ENCODE assay signal across 13 cellular contexts in the genomic region with DNA sequence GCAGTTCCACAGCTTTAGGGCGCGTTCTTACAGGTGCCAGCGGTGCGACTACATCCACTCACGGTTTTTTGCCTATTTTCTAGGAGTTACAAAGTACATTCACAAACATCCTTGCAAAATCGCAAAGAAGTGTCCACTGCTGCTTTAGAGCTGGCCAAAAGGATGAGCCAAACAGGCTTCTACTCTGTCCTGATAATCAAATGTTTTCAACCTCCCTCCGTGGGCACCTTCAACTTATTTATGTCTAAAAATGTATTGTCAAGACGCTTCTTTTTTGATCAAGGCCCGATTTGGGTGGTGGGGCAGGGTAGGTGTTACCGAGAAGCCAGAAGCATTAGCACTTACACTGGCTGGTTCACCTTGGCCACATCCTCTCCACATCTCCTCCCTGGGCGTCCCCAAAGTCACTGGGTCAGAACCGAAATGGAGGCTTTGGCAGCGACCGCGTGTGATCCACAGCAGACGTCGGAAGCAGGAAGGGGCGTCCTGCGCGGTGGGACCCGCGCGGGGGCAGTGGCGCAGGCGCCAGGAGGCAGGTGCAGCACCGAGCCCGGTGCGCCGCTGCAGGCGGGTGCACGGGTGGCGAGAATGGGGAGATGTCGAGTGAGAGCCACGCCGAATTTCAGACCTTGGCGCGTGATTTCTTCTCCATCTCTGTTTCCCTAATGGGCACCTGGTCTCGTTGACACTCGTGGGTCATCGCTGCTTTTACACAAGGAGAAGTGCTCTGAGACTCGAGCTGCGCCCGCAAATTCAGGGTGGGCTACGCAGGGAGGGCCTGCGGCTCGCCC. TPM values are rescaled to one million over a fixed set of nuclear protein-coding genes. Genes with fewer than 3 reads are reported as not detected.
DNase-seq lines count a peak whose midpoint lies in the region; ATAC-seq, FAIRE-seq and TF ChIP-seq lines count a peak whose summit lies in the region.
"Had no signal": no experiment of that assay in that cellular context is flagged by ENCODE, and none has a peak within 500 bp of the region (broad histone marks: within the 10 kb centered on the region; RNA-seq: fewer than 3 reads in every experiment).

No MANE protein-coding gene starts in this region.

- DNase-seq in A549 (ENCODE audit: low read depth in 1 of 2, low spot score in 1 of 2) (no peak), HuH-7 (ENCODE audit: low spot score) (peak; percentile 12), germinal center (ENCODE audit: low spot score) (peak; percentile 22), cerebellar nuclear complex (lab: John Stamatoyannopoulos, UW) (no peak), midbrain (lab: John Stamatoyannopoulos, UW) (no peak), COR-L47 (lab: John Stamatoyannopoulos, UW) (no peak)
- DNase-seq: activated gamma-delta T cell, left ventricle myocardium inferior, NCI-H2171, thyroid gland had no signal

- H3F3A ChIP-seq in DOHH2 (ENCODE audit: control insufficient read depth, insufficient read depth), result no peaks in the 10 kb centered on the region

- no peak for TF ChIP-seq RAD21 in A549 (conservative IDR thresholded peaks at IDR 0.05 in 1 of 2, IDR thresholded peaks at IDR 0.05 in 1 of 2)

- H3K4me1 ChIP-seq in A549 (no peaks in the 10 kb centered on the region), DOHH2 (ENCODE audit: control insufficient read depth, low read length) (peaks cover 18% of the 10 kb centered on the region)
- H3K4me1 ChIP-seq: parathyroid adenoma had no signal

- 40% methylated on average over 36 of the region's 46 CpGs for WGBS in A549 (ENCODE audit: missing lambda C conversion rate)

- H3K4me2 ChIP-seq in A549 (peak overlapping the region; percentile 61), DOHH2 (ENCODE audit: low read length) (peak overlapping the region; percentile 44)

- H3K4me3 ChIP-seq in A549 (peak overlapping the region; percentile 27; the same call in 2 of the 3 replicates), DOHH2 (ENCODE audit: low read length) (peak overlapping the region; percentile 20; the same call in 1 of the 2 replicates)
- H3K4me3 ChIP-seq: left ventricle myocardium inferior, thyroid gland had no signal

- H3K27ac ChIP-seq in A549 (no peak overlapping the region), DOHH2 (ENCODE audit: low read depth, low read length) (no peak overlapping the region)
- H3K27ac ChIP-seq: left ventricle myocardium inferior, parathyroid adenoma, thyroid gland had no signal

- TF ChIP-seq CTCF in A549 (IDR thresholded peaks at IDR 0.05) (no peak), DOHH2 (IDR thresholded peaks at IDR 0.05; ENCODE audit: low read depth, low read length, poor library complexity, severe bottlenecking) (no peak)

- FAIRE-seq in A549 (lab: Jason Lieb, UNC), result no peak

- POLR2A ChIA-PET in A549 (lab: Yijun Ruan, JAX), result no interaction called here

- TF ChIP-seq POLR2A in A549 (IDR thresholded peaks at IDR 0.05; ENCODE audit: low read length), result no peak

- ATAC-seq in A549 (no peak), GM19351 (IDR thresholded peaks at IDR 0.05; ENCODE audit: unreplicated experiment) (no peak)

- CTCF ChIA-PET in A549 (lab: Yijun Ruan, JAX), result no interaction called here

- H3K9me3 ChIP-seq in A549 (peaks cover 6% of the 10 kb centered on the region; the same call in 1 of the 3 replicates), DOHH2 (ENCODE audit: control insufficient read depth, insufficient read depth, low read length) (peaks cover 3% of the 10 kb centered on the region; the same call in 1 of the 2 replicates)
- H3K9me3 ChIP-seq: thyroid gland had no signal

- H3K36me3 ChIP-seq in DOHH2 (ENCODE audit: control insufficient read depth, low read length), result no peaks in the 10 kb centered on the region
- H3K36me3 ChIP-seq: left ventricle myocardium inferior, thyroid gland had no signal

- H3K9me2 ChIP-seq in DOHH2 (replicated peaks; ENCODE audit: control insufficient read depth, low read length), result no peaks in the 10 kb centered on the region

- no peaks in the 10 kb centered on the region for H4K20me1 ChIP-seq in DOHH2 (ENCODE audit: control insufficient read depth, insufficient read depth, low read depth, low read length)

- no peaks in the 10 kb centered on the region for H3K79me2 ChIP-seq in DOHH2 (ENCODE audit: control insufficient read depth, low read length)
- H3K79me2 ChIP-seq: parathyroid adenoma had no signal

- H3K27me3 ChIP-seq in DOHH2 (ENCODE audit: control insufficient read depth, low read length), result peaks cover 58% of the 10 kb centered on the region

- no peak for TF ChIP-seq EP300 in A549 (IDR thresholded peaks at IDR 0.05)

TF ChIP-seq in A549, 52 proteins besides CTCF, POLR2A, EP300 and RAD21:
- TF ChIP-seq CHD2 (IDR thresholded peaks at IDR 0.05; ENCODE audit: low read length, partially characterized antibody) (no peak), RCOR1 (IDR thresholded peaks at IDR 0.05; ENCODE audit: low read depth, low read length) (no peak), ZSCAN20 (CRISPR knock-in tag; IDR thresholded peaks at IDR 0.05) (no peak), KDM1A (IDR thresholded peaks at IDR 0.05; ENCODE audit: low read depth) (no peak), REST (IDR thresholded peaks at IDR 0.05) (no peak), FOXS1 (CRISPR knock-in tag; IDR thresholded peaks at IDR 0.05) (no peak), HEYL (CRISPR knock-in tag; IDR thresholded peaks at IDR 0.05) (no peak), PHF8 (IDR thresholded peaks at IDR 0.05; ENCODE audit: borderline replicate concordance, low read depth) (no peak), MAX (IDR thresholded peaks at IDR 0.05) (no peak)
- TF ChIP-seq, protein P1, sequence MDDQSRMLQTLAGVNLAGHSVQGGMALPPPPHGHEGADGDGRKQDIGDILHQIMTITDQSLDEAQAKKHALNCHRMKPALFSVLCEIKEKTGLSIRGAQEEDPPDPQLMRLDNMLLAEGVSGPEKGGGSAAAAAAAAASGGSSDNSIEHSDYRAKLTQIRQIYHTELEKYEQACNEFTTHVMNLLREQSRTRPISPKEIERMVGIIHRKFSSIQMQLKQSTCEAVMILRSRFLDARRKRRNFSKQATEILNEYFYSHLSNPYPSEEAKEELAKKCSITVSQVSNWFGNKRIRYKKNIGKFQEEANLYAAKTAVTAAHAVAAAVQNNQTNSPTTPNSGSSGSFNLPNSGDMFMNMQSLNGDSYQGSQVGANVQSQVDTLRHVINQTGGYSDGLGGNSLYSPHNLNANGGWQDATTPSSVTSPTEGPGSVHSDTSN (IDR thresholded peaks at IDR 0.05), result no peak
- TF ChIP-seq, protein P2, sequence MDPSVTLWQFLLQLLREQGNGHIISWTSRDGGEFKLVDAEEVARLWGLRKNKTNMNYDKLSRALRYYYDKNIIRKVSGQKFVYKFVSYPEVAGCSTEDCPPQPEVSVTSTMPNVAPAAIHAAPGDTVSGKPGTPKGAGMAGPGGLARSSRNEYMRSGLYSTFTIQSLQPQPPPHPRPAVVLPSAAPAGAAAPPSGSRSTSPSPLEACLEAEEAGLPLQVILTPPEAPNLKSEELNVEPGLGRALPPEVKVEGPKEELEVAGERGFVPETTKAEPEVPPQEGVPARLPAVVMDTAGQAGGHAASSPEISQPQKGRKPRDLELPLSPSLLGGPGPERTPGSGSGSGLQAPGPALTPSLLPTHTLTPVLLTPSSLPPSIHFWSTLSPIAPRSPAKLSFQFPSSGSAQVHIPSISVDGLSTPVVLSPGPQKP (IDR thresholded peaks at IDR 0.05; ENCODE audit: low read depth, low read length), result no peak

RNA-seq across cellular contexts. Expression of gene NKX3-2, which starts 16.9 kb away (rescaled TPM):
- polyA plus RNA-seq in A549 (2011; rRNA removed) (0.06 and 0.09 TPM in 2 replicates), A549 (2017; fragmentation: RNase III; extraction: RNeasy Plus Mini Kit Qiagen cat#74134 plus additional on column Dnase treatment) (0.17 to 0.44 TPM (median 0.38 TPM) in 3 replicates)
- polyA plus RNA-seq in A549 (2012; cell fraction: cytosol; rRNA removed), result 0.08 and 0.14 TPM in 2 replicates
- 0.22 and 0.24 TPM in 2 replicates for polyA plus RNA-seq in A549 (2012; cell fraction: nucleus; rRNA removed)
- 0.15 TPM in 1 of 2 replicates, not detected in the other for polyA minus RNA-seq in A549 (2011; rRNA and poly(A)+ RNA removed)

RNA-seq across cellular contexts. Expression of gene RAB28, which starts 43.2 kb away (rescaled TPM):
- polyA plus RNA-seq in A549 (2011; rRNA removed) (19.6 and 24.6 TPM in 2 replicates), A549 (2017; fragmentation: RNase III; extraction: RNeasy Plus Mini Kit Qiagen cat#74134 plus additional on column Dnase treatment) (8.6 to 10.6 TPM (median 9.5 TPM) in 3 replicates)
- polyA plus RNA-seq in A549 (2012; cell fraction: cytosol; rRNA removed), result 6.4 and 7.3 TPM in 2 replicates
- 3.5 and 5.8 TPM in 2 replicates for polyA plus RNA-seq in A549 (2012; cell fraction: nucleus; rRNA removed)
- polyA minus RNA-seq in A549 (2011; rRNA and poly(A)+ RNA removed), result 4.3 and 6.6 TPM in 2 replicates

Comparison
In these comparisons a context has a peak if more than half of its experiments do, and no peak if none do; other contexts are left out.
1. DNase-seq: peak in HuH-7 (single experiment) and germinal center (single experiment); none in A549 (0 of 2), cerebellar nuclear complex (0 of 2), midbrain (single experiment) and COR-L47 (single experiment).